Comparison of ENCODE assay signal across 22 cellular contexts in genomic region chr14:69828372-69828771, GRCh38. TPM values are rescaled to one million over a fixed set of nuclear protein-coding genes. Genes with fewer than 3 reads are reported as not detected.
"Had no signal": no experiment of that assay in that cellular context is flagged by ENCODE, and none has a peak within 500 bp of the region (broad histone marks: within the 10 kb centered on the region; RNA-seq: fewer than 3 reads in every experiment).

No MANE protein-coding gene starts in this region.

- H3K9me3 Mint-ChIP-seq: activated naive CD8-positive, alpha-beta T cell treated with anti-CD3 and anti-CD28 coated beads for 36 hours had no signal

- DNase-seq: activated CD4-positive, alpha-beta T cell treated with anti-CD3 and anti-CD28 coated beads, Interleukin-2, amount 50 U/mL, for 4 hours; activated CD8-positive, alpha-beta memory T cell treated with anti-CD3 and anti-CD28 coated beads for 24 hours; activated CD8-positive, alpha-beta memory T cell treated with anti-CD3 and anti-CD28 coated beads, Interleukin-2, amount 50 U/mL, for 48 hours; activated naive CD4-positive, alpha-beta T cell treated with Interleukin-2 at 50 U/mL for 16 hours; activated naive CD8-positive, alpha-beta T cell treated with anti-CD3 and anti-CD28 coated beads for 36 hours; cerebellar nuclear complex; foreskin melanocyte; glutamatergic neuron; left ventricle myocardium superior; nephron progenitor cell; sigmoid colon; stimulated activated CD4-positive, alpha-beta T cell treated with anti-CD3 and anti-CD28 coated beads, Interleukin-2, amount 100 ng/mL, for 48 hours; stimulated activated naive CD4-positive, alpha-beta T cell; T-helper 9 cell; testis had no signal

- H3K9me3 ChIP-seq: sigmoid colon, testis had no signal

- H3K27me3 ChIP-seq: sigmoid colon, testis had no signal

- H2AFZ ChIP-seq: parathyroid adenoma had no signal

- H3K36me3 ChIP-seq: sigmoid colon had no signal

- H3K36me3 Mint-ChIP-seq: activated naive CD8-positive, alpha-beta T cell treated with anti-CD3 and anti-CD28 coated beads for 36 hours; type B pancreatic cell had no signal

- H3K27ac Mint-ChIP-seq: activated naive CD8-positive, alpha-beta T cell treated with anti-CD3 and anti-CD28 coated beads for 36 hours; nephron progenitor cell; type B pancreatic cell had no signal

- ATAC-seq: left ventricle myocardium superior had no signal

- H3K79me2 ChIP-seq: parathyroid adenoma had no signal

- H3K4me3 ChIP-seq: sigmoid colon, smooth muscle cell, testis had no signal

- H3K4me1 ChIP-seq: parathyroid adenoma, sigmoid colon, testis had no signal

- H3K4me2 ChIP-seq: smooth muscle cell had no signal

- FAIRE-seq: bronchial epithelial cell, endometrium had no signal

- H3K4me1 Mint-ChIP-seq: nephron progenitor cell had no signal

- H3K27ac ChIP-seq: parathyroid adenoma, sigmoid colon, testis had no signal

- H3K27me3 Mint-ChIP-seq: activated naive CD8-positive, alpha-beta T cell treated with anti-CD3 and anti-CD28 coated beads for 36 hours; type B pancreatic cell had no signal

- H3K9ac ChIP-seq: parathyroid adenoma had no signal

- H3K4me3 Mint-ChIP-seq: activated naive CD8-positive, alpha-beta T cell treated with anti-CD3 and anti-CD28 coated beads for 36 hours; nephron progenitor cell; type B pancreatic cell had no signal

RNA-seq across cellular contexts. Expression of gene SLC10A1, which starts 31.3 kb away (rescaled TPM):
- total RNA-seq: activated naive CD8-positive, alpha-beta T cell treated with anti-CD3 and anti-CD28 coated beads for 36 hours; bronchial epithelial cell; left ventricle myocardium superior; mammary epithelial cell; sigmoid colon; smooth muscle cell; T-helper 1 cell treated with Interleukin-12 subunit alpha and Interleukin-12 subunit beta and Interleukin-4 antibody, amounts not matched to agents 30 ng/mL and 1 ng/mL, for 36 hours; testis had no signal

RNA-seq across cellular contexts. Expression of gene SMOC1, which starts 50.8 kb away (rescaled TPM):
- total RNA-seq: activated naive CD8-positive, alpha-beta T cell treated with anti-CD3 and anti-CD28 coated beads for 36 hours; T-helper 1 cell treated with Interleukin-12 subunit alpha and Interleukin-12 subunit beta and Interleukin-4 antibody, amounts not matched to agents 30 ng/mL and 1 ng/mL, for 36 hours had no signal
